18 cellular contexts compared by ENCODE assay signal in the genomic region with DNA sequence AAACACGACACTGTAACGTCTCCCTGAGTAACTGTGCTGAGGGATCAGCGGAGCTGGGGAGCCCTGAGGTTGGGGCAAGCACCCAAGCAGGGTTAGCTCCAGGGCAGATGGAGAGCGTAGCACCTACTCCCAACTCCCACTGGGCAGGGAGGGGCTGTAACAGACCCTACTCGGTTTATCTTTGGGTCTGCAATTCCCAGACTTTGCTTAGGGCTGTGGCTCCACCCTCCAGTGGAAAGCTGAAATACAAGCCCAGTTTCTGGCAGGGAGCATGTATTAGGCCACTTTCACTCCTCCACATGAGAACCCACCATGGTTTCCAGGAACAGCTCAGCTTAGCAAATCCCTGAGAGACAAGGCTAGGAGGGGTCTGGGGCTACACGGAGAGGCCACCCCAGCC. TPM values are rescaled to one million over a fixed set of nuclear protein-coding genes. Genes with fewer than 3 reads are reported as not detected.
A peak's percentile ranks its signal among the peaks of the same experiment; 100 is the strongest.
DNase-seq lines count a peak whose midpoint lies in the region; ATAC-seq and TF ChIP-seq lines count a peak whose summit lies in the region.
"Had no signal": no experiment of that assay in that cellular context is flagged by ENCODE, and none has a peak within 500 bp of the region (broad histone marks: within the 10 kb centered on the region; RNA-seq: fewer than 3 reads in every experiment).

No MANE protein-coding gene starts in this region.

- no peak overlapping the region for H3K18ac ChIP-seq in mesendoderm (ENCODE audit: low read length)

- H3K9ac ChIP-seq in mesendoderm (ENCODE audit: low read length) (peak overlapping the region; percentile 25), stomach smooth muscle (ENCODE audit: low read length in 2 of 2) (no peak overlapping the region)

- TF ChIP-seq CTCF in WTC11 (IDR thresholded peaks at IDR 0.05) = no peak
- no peak for TF ChIP-seq CTCF in esophagus squamous epithelium (IDR thresholded peaks at IDR 0.05)
- TF ChIP-seq CTCF in PC-9 (conservative IDR thresholded peaks at IDR 0.05) = no peak

- no peak overlapping the region for H4K5ac ChIP-seq in mesendoderm (ENCODE audit: low read length)

- no peak overlapping the region for H2BK120ac ChIP-seq in mesendoderm (ENCODE audit: low read depth, low read length)

- H3K4me1 ChIP-seq in esophagus squamous epithelium = peaks cover 7 to 30% (median 8%) of the 10 kb centered on the region in 3 donors
- H3K4me1 ChIP-seq in mesendoderm (ENCODE audit: control insufficient read depth, low read depth, low read length) = peaks cover 12% of the 10 kb centered on the region
- H3K4me1 ChIP-seq in stomach smooth muscle (ENCODE audit: control insufficient read depth, insufficient read depth, low read length) = peaks cover 20% of the 10 kb centered on the region
- H3K4me1 ChIP-seq in PC-9 (replicated peaks; ENCODE audit: insufficient read depth) = no peaks in the 10 kb centered on the region

- peak; percentile 51; the same call in 1 of the 2 replicates for ATAC-seq in WTC11
- ATAC-seq: activated CD8-positive, alpha-beta T cell treated with anti-CD3 and anti-CD28 coated beads, Interleukin-2, amount 10 ng/mL, durations not matched to agents 7 days and 5 days; GM12878 had no signal

- H3K4ac ChIP-seq in mesendoderm (ENCODE audit: low read depth, low read length) = no peak overlapping the region

- no peak overlapping the region for H2BK5ac ChIP-seq in mesendoderm (ENCODE audit: low read length)

- H3K27ac Mint-ChIP-seq in WTC11 = no peak overlapping the region
- H3K27ac Mint-ChIP-seq: activated CD8-positive, alpha-beta T cell treated with anti-CD3 and anti-CD28 coated beads, Interleukin-2, amount 10 ng/mL, durations not matched to agents 7 days and 5 days; mesothelial cell of epicardium had no signal

- no peaks in the 10 kb centered on the region for H3K27me3 Mint-ChIP-seq in WTC11 (ENCODE audit: low read depth)

- H2AFZ ChIP-seq in PC-9 = no peak overlapping the region

- H3K36me3 Mint-ChIP-seq in WTC11 = no peaks in the 10 kb centered on the region
- H3K36me3 Mint-ChIP-seq: immature natural killer cell had no signal

- TF ChIP-seq POLR2A in esophagus squamous epithelium (IDR thresholded peaks at IDR 0.05) = no peak

- no peaks in the 10 kb centered on the region for H3K9me3 Mint-ChIP-seq in WTC11
- H3K9me3 Mint-ChIP-seq: immature natural killer cell, mesothelial cell of epicardium had no signal

- 72% methylated on average over 5 of the region's 6 CpGs; no CpG with 5 or more reads in 1 of the 2 donors for WGBS in esophagus squamous epithelium, 2 donors
- no CpG with 5 or more reads among the region's 6 CpGs for WGBS in mesendoderm (ENCODE audit: extremely low coverage, insufficient coverage, low lambda C conversion rate)

- no peak overlapping the region for H3K23ac ChIP-seq in mesendoderm (ENCODE audit: low read length)

- H3K27me3 ChIP-seq in esophagus squamous epithelium (no peaks in the 10 kb centered on the region), mesendoderm (ENCODE audit: insufficient read depth, low read length, poor library complexity) (no peaks in the 10 kb centered on the region), stomach smooth muscle (ENCODE audit: control insufficient read depth in 1 of 2, insufficient read depth in 2 of 2, low read length in 2 of 2) (no peaks in the 10 kb centered on the region), PC-9 (ENCODE audit: insufficient read depth, low read depth) (no peaks in the 10 kb centered on the region)

- CTCF ChIA-PET in WTC11 (lab: Charles Lee) = interaction anchor here (1.4 to 1.7 kb wide), 2 partner anchors 14 to 26 kb away, joined by 4 to 6 read pairs; no protein-coding TSS in a partner anchor
- CTCF ChIA-PET in PC-9 (lab: Charles Lee) = no interaction called here

- no peak overlapping the region for H4K8ac ChIP-seq in mesendoderm (ENCODE audit: low read depth, low read length)

- no peaks in the 10 kb centered on the region for H3K9me3 ChIP-seq in esophagus squamous epithelium
- no peaks in the 10 kb centered on the region for H3K9me3 ChIP-seq in stomach smooth muscle (ENCODE audit: control insufficient read depth in 2 of 2, low read length in 2 of 2)
- H3K9me3 ChIP-seq in PC-9 (ENCODE audit: insufficient read depth, low read depth) = no peaks in the 10 kb centered on the region

- POLR2A ChIA-PET in WTC11 (lab: Charles Lee) (no interaction called here), PC-9 (lab: Charles Lee; ENCODE audit: unreplicated experiment) (no interaction called here)

- H3K4me3 ChIP-seq in esophagus squamous epithelium (no peak overlapping the region), mesendoderm (ENCODE audit: low read length) (no peak overlapping the region), stomach smooth muscle (ENCODE audit: low read length in 2 of 2) (no peak overlapping the region), PC-9 (no peak overlapping the region)
- H3K4me3 ChIP-seq: GM12878 had no signal

- 0 out of 2 replicates have a peak, but pooled peaks cover 3% of the 10 kb centered on the region for H3K4me1 Mint-ChIP-seq in WTC11

- H3K4me2 ChIP-seq in mesendoderm (ENCODE audit: low read length) (no peak overlapping the region), PC-9 (no peak overlapping the region)

- intact Hi-C loops in esophagus squamous epithelium (cut with DNase I) (no loop called here), PC-9 (cut with micrococcal nuclease; ENCODE audit: unreplicated experiment) (no loop called here)

- no peak overlapping the region for H2BK15ac ChIP-seq in mesendoderm (replicated peaks; ENCODE audit: low read depth)

- H3K36me3 ChIP-seq in esophagus squamous epithelium (no peaks in the 10 kb centered on the region), mesendoderm (ENCODE audit: control insufficient read depth, insufficient read depth, low read length) (no peaks in the 10 kb centered on the region), stomach smooth muscle (ENCODE audit: control insufficient read depth in 2 of 2, insufficient read depth in 2 of 2, low read length in 2 of 2) (no peaks in the 10 kb centered on the region), PC-9 (ENCODE audit: low read depth) (no peaks in the 10 kb centered on the region)

- H3K9me2 ChIP-seq in PC-9 (ENCODE audit: insufficient read depth) = no peaks in the 10 kb centered on the region

- H3K27ac ChIP-seq in esophagus squamous epithelium (peak overlapping the region in 3 of 4 donors; percentile 32 to 66 (median 64)), mesendoderm (ENCODE audit: low read depth, low read length) (no peak overlapping the region), stomach smooth muscle (ENCODE audit: low read length) (peak overlapping the region; percentile 24), PC-9 (no peak overlapping the region)

- H3K4me3 Mint-ChIP-seq in WTC11 = no peak overlapping the region
- H3K4me3 Mint-ChIP-seq: activated CD8-positive, alpha-beta T cell treated with anti-CD3 and anti-CD28 coated beads, Interleukin-2, amount 10 ng/mL, durations not matched to agents 7 days and 5 days; immature natural killer cell; mesothelial cell of epicardium had no signal

- no peaks in the 10 kb centered on the region for H4K20me1 ChIP-seq in PC-9 (ENCODE audit: insufficient read depth)

- no peaks in the 10 kb centered on the region for H3K79me1 ChIP-seq in mesendoderm (ENCODE audit: low read length)

- H3K56ac ChIP-seq in mesendoderm (ENCODE audit: low read length) = peak overlapping the region; percentile 71

- no peak overlapping the region for H2AK5ac ChIP-seq in mesendoderm (ENCODE audit: low read length)

- no peaks in the 10 kb centered on the region for H3F3A ChIP-seq in PC-9 (ENCODE audit: insufficient read depth, low read depth)

- DNase-seq in WTC11 (ENCODE audit: low spot score) (no peak), esophagus squamous epithelium (lab: John Stamatoyannopoulos, UW) (no peak), mesendoderm (peak; percentile 51), islet precursor cell (no peak), amniotic stem cell (lab: John Stamatoyannopoulos, UW) (no peak), PC-9 (no peak), NCI-H69 (lab: John Stamatoyannopoulos, UW) (no peak)
- DNase-seq: activated CD8-positive, alpha-beta T cell treated with anti-CD3 and anti-CD28 coated beads, Interleukin-2, amount 10 ng/mL, durations not matched to agents 7 days and 5 days; amygdala; Calu3; immature natural killer cell; NCI-H2081; RPMI8226; stimulated activated CD4-positive, alpha-beta T cell treated with anti-CD3 and anti-CD28 coated beads, Interleukin-15, amount 100 ng/mL, for 24 hours had no signal

- H3K79me2 ChIP-seq in mesendoderm (ENCODE audit: control insufficient read depth, insufficient read depth, low read length) (no peaks in the 10 kb centered on the region), PC-9 (ENCODE audit: low read depth) (no peaks in the 10 kb centered on the region)

- no TSS peak for BruUV-seq in PC-9 (replicated peaks; lab: Mats Ljungman, UMichigan)

TF ChIP-seq in WTC11, 78 proteins besides CTCF, POLR2A, EP300 and RAD21 (continues in another document):
- TF ChIP-seq KAT7 (CRISPR knock-in tag; IDR thresholded peaks at IDR 0.05; ENCODE audit: borderline replicate concordance) (no peak), MYBL2 (CRISPR knock-in tag; IDR thresholded peaks at IDR 0.05) (no peak), ZBTB43 (CRISPR knock-in tag; IDR thresholded peaks at IDR 0.05) (no peak), ATF1 (CRISPR knock-in tag; IDR thresholded peaks at IDR 0.05) (no peak)
- TF ChIP-seq, protein P1, sequence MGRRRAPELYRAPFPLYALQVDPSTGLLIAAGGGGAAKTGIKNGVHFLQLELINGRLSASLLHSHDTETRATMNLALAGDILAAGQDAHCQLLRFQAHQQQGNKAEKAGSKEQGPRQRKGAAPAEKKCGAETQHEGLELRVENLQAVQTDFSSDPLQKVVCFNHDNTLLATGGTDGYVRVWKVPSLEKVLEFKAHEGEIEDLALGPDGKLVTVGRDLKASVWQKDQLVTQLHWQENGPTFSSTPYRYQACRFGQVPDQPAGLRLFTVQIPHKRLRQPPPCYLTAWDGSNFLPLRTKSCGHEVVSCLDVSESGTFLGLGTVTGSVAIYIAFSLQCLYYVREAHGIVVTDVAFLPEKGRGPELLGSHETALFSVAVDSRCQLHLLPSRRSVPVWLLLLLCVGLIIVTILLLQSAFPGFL (CRISPR knock-in tag; IDR thresholded peaks at IDR 0.05; ENCODE audit: borderline replicate concordance) = no peak

RNA-seq across cellular contexts. Expression of gene TC2N, which starts 17.3 kb away (rescaled TPM):
- 29.3 to 33.0 TPM (median 29.6 TPM) in 3 replicates for total RNA-seq in WTC11 (2021)
- 10 to 100 TPM; 32.4 to 48.9 (median 44.7) TPM for total RNA-seq in esophagus squamous epithelium
- 15.5 TPM for polyA plus RNA-seq in mesendoderm (2013, experiment 1 of 2)
- 16.7 TPM for polyA plus RNA-seq in mesendoderm (2013, experiment 2 of 2)
- total RNA-seq in PC-9 (2021) = 5.1 and 7.7 TPM in 2 replicates
- polyA plus RNA-seq: endothelial cell of umbilical vein had no signal

Comparison
In these comparisons a context has a peak if more than half of its experiments do, and no peak if none do; other contexts are left out.
1. H3K27ac ChIP-seq: peak in esophagus squamous epithelium (3 of 4) and stomach smooth muscle (single experiment); none in mesendoderm (single experiment) and PC-9 (single experiment).